Comparison of ENCODE assay signal across 1 cellular context in genomic region chr3:123379041-123379830, GRCh38.
TF ChIP-seq lines count a peak whose summit lies in the region.

No MANE protein-coding gene starts in this region.

TF ChIP-seq in SK-N-SH treated with all-trans-retinoic acid at 6 μM for 48 hours, 23 proteins besides CTCF, POLR2A, EP300 and RAD21 (continued from another document):
- TF ChIP-seq PATZ1 (CRISPR knock-in tag; IDR thresholded peaks at IDR 0.05; ENCODE audit: borderline replicate concordance) (no peak), ARNTL (CRISPR knock-in tag; IDR thresholded peaks at IDR 0.05; ENCODE audit: borderline replicate concordance, low read depth) (no peak)
